ENCODE assay signal across 10 cellular contexts in genomic region chr22:46770726-46771125, GRCh38. TPM values are rescaled to one million over a fixed set of nuclear protein-coding genes. Genes with fewer than 3 reads are reported as not detected.
DNase-seq lines count a peak whose midpoint lies in the region; TF ChIP-seq lines count a peak whose summit lies in the region.
"Had no signal": no experiment of that assay in that cellular context is flagged by ENCODE, and none has a peak within 500 bp of the region (broad histone marks: within the 10 kb centered on the region; RNA-seq: fewer than 3 reads in every experiment).

No MANE protein-coding gene starts in this region.

- H2AFZ ChIP-seq in mammary epithelial cell (ENCODE audit: low read depth, low read length): no peak overlapping the region

- H3K27me3 Mint-ChIP-seq in MCF 10A (ENCODE audit: insufficient read depth, unreplicated experiment): no peaks in the 10 kb centered on the region
- H3K27me3 Mint-ChIP-seq in type B pancreatic cell: no peaks in the 10 kb centered on the region

- H3K27ac ChIP-seq in mammary epithelial cell (ENCODE audit: insufficient read depth, low read depth, low read length): no peak overlapping the region
- H3K27ac ChIP-seq in angular gyrus (ENCODE audit: low read depth, low read length): peak overlapping the region; percentile 72

- DNase-seq in MCF 10A (ENCODE audit: unreplicated experiment) (no peak), mammary epithelial cell (no peak), medulla oblongata (ENCODE audit: extremely low spot score) (peak; percentile 67), type B pancreatic cell (ENCODE audit: extremely low spot score, unreplicated experiment) (no peak), NK-92 (lab: John Stamatoyannopoulos, UW; ENCODE audit: unreplicated experiment) (no peak), NCI-H82 treated with DMSO at 0.1 percent for 48 hours (lab: John Stamatoyannopoulos, UW; ENCODE audit: unreplicated experiment) (no peak), HK-2 (ENCODE audit: unreplicated experiment) (no peak)
- DNase-seq: BE2C, Kasumi-1 had no signal

- 90% methylated on average over 6 of the region's 9 CpGs for WGBS in mammary epithelial cell (ENCODE audit: low coverage, missing lambda C conversion rate)

- TF ChIP-seq CTCF in MCF 10A (IDR thresholded peaks at IDR 0.05; ENCODE audit: unreplicated experiment) (no peak), mammary epithelial cell (conservative IDR thresholded peaks at IDR 0.05 in 1 of 2, IDR thresholded peaks at IDR 0.05 in 1 of 2; ENCODE audit: extremely low read depth in 1 of 2, insufficient read depth in 1 of 2, low read depth in 1 of 2, low read length in 2 of 2) (no peak), type B pancreatic cell (conservative IDR thresholded peaks at IDR 0.05) (no peak)

- in situ Hi-C loops in mammary epithelial cell (cut with MboI; ENCODE audit: low sequenced_read_pairs in 2 of 2): loop anchor here in 1 of 2 donors (25.0 kb wide), 1 partner anchor 408 kb away; no protein-coding TSS in a partner anchor

- BruUV-seq in MCF 10A (replicated peaks; lab: Mats Ljungman, UMichigan) (no TSS peak), mammary epithelial cell (replicated peaks; lab: Mats Ljungman, UMichigan) (no TSS peak)

- H4K20me1 ChIP-seq in mammary epithelial cell (ENCODE audit: insufficient read depth, low read length): no peaks in the 10 kb centered on the region

- H3K4me1 ChIP-seq in mammary epithelial cell (ENCODE audit: insufficient read depth, low read length): peaks cover 24% of the 10 kb centered on the region

- H3K27ac Mint-ChIP-seq in MCF 10A (ENCODE audit: low read depth, unreplicated experiment) (peak overlapping the region; percentile 49), type B pancreatic cell (peak overlapping the region; percentile 37)

- CTCF ChIA-PET in MCF 10A (lab: Yijun Ruan, JAX) (no interaction called here), mammary epithelial cell (lab: Charles Lee; ENCODE audit: low non-redundant PET) (no interaction called here)

- no peaks in the 10 kb centered on the region for H3K9me3 Mint-ChIP-seq in MCF 10A (ENCODE audit: unreplicated experiment)
- H3K9me3 Mint-ChIP-seq in type B pancreatic cell: no peaks in the 10 kb centered on the region

- intact Hi-C loops in MCF 10A (cut with micrococcal nuclease) (no loop called here), mammary epithelial cell (cut with micrococcal nuclease) (no loop called here)

- dilution Hi-C loops in mammary epithelial cell (cut with HindIII; ENCODE audit: low sequenced_read_pairs): no loop called here

- POLR2A ChIA-PET in MCF 10A (lab: Yijun Ruan, JAX): interaction anchor here (5.9 kb wide), 1 partner anchor 8 kb away, joined by 109 read pairs; the partner anchor contains the start of gene TBC1D22A

- H3K36me3 Mint-ChIP-seq in MCF 10A (ENCODE audit: insufficient read depth, unreplicated experiment) (peaks cover 16% of the 10 kb centered on the region), type B pancreatic cell (no peaks in the 10 kb centered on the region)

- H3K79me2 ChIP-seq in mammary epithelial cell (ENCODE audit: insufficient read depth, low read length): peaks cover 77% of the 10 kb centered on the region

- peaks cover 26% of the 10 kb centered on the region for H3K4me1 Mint-ChIP-seq in MCF 10A (ENCODE audit: insufficient read depth, unreplicated experiment)
- H3K4me1 Mint-ChIP-seq in type B pancreatic cell (ENCODE audit: unreplicated experiment): peaks cover 36% of the 10 kb centered on the region

- H3K36me3 ChIP-seq in mammary epithelial cell (ENCODE audit: insufficient read depth, low read length): no peaks in the 10 kb centered on the region
- H3K36me3 ChIP-seq: BE2C had no signal

- H3K9ac ChIP-seq in mammary epithelial cell (ENCODE audit: insufficient read depth, low read length): no peak overlapping the region

- H3K9me3 ChIP-seq in mammary epithelial cell (replicated peaks; ENCODE audit: insufficient read depth, low read length): no peaks in the 10 kb centered on the region
- H3K9me3 ChIP-seq: BE2C had no signal

- H3K4me3 Mint-ChIP-seq in MCF 10A (ENCODE audit: unreplicated experiment) (no peak overlapping the region), type B pancreatic cell (no peak overlapping the region)

- H3K4me2 ChIP-seq in mammary epithelial cell (ENCODE audit: insufficient read depth, low read depth, low read length): no peak overlapping the region

- no peaks in the 10 kb centered on the region for H3K27me3 ChIP-seq in mammary epithelial cell (ENCODE audit: insufficient read depth, low read length)
- H3K27me3 ChIP-seq: BE2C had no signal

- H3K4me3 ChIP-seq in mammary epithelial cell (replicated peaks in 1 of 3; ENCODE audit: insufficient read depth in 1 of 3, low read depth in 2 of 3, low read length in 3 of 3): no peak overlapping the region

RNA-seq across cellular contexts. Expression of gene TBC1D22A, which starts 8.3 kb away (rescaled TPM):
- total RNA-seq in MCF 10A (2022): 26.0 and 27.7 TPM in 2 replicates
- 10 to 100 TPM; 19.3 to 27.0 TPM for total RNA-seq in mammary epithelial cell
- 17.0 TPM for polyA plus RNA-seq in mammary epithelial cell
- 6.4 TPM for polyA minus RNA-seq in mammary epithelial cell
- total RNA-seq in type B pancreatic cell (ENCODE audit: low replicate concordance): 16.2 and 24.6 TPM in 2 replicates

RNA-seq across cellular contexts. Expression of gene CERK, which starts 32.7 kb away (rescaled TPM):
- total RNA-seq in MCF 10A (2022): 11.6 and 20.2 TPM in 2 replicates
- 10 to 100 TPM; 16.3 to 17.5 TPM for total RNA-seq in mammary epithelial cell
- polyA plus RNA-seq in mammary epithelial cell: 16.0 TPM
- polyA minus RNA-seq in mammary epithelial cell: 27.8 TPM
- total RNA-seq in type B pancreatic cell (ENCODE audit: low replicate concordance): 43.3 and 67.5 TPM in 2 replicates
